In the genomic region with DNA sequence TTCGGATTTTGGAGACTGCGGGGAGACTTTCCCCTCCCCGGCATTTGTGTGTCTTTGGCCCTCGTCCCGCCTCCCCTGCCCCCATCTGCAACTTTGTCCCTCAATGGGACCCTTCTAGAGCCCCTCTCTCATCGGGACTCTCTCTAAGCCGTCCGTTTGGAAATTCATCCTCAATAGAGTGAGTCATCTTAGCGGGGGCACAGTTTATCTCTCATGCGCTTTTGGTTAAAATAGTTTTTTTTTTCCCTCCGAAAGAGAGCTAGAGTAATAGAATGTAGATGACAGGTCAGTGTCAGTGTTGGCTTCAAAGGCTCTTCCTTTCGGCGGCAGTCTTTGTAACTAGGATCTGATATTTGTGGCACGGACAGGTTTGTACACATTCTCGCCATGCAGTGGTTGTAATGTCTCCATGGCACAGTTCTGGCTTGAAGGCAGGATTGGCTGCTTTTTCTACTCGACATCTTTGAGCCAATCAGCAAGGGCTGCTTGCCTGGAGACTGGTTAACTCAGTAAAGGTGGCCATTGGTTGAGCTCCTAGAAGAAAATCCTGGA, we compare ENCODE assay signal across 8 cellular contexts. TPM values are rescaled to one million over a fixed set of nuclear protein-coding genes. Genes with fewer than 3 reads are reported as not detected.
DNase-seq lines count a peak whose midpoint lies in the region; ATAC-seq and TF ChIP-seq lines count a peak whose summit lies in the region.

No MANE protein-coding gene starts in this region.

- H3K36me3 Mint-ChIP-seq in chondrocyte (ENCODE audit: low read depth): peaks cover 2% of the 10 kb centered on the region

- H3K27me3 Mint-ChIP-seq in chondrocyte (ENCODE audit: low read depth): no peaks in the 10 kb centered on the region

- peak overlapping the region; percentile 91 for H3K4me3 Mint-ChIP-seq in chondrocyte (ENCODE audit: unreplicated experiment)

- TF ChIP-seq CTCF in chondrocyte (IDR thresholded peaks at IDR 0.05): no peak

- H3K9me3 Mint-ChIP-seq in chondrocyte (ENCODE audit: low read depth): no peaks in the 10 kb centered on the region

- peaks cover 15% of the 10 kb centered on the region for H3K4me1 Mint-ChIP-seq in chondrocyte (ENCODE audit: low read depth)

- ATAC-seq in GM19035 (IDR thresholded peaks at IDR 0.05; ENCODE audit: unreplicated experiment) (peak; percentile 66), HG03342 (IDR thresholded peaks at IDR 0.05; ENCODE audit: unreplicated experiment) (peak; percentile 70)

- DNase-seq in AML-193 (lab: John Stamatoyannopoulos, UW): peak; percentile 92 to 94
- peak; percentile 88 for DNase-seq in NCI-H345 (lab: John Stamatoyannopoulos, UW)
- peak; percentile 48 for DNase-seq in activated CD4-positive, CD25-positive, alpha-beta regulatory T cell treated with anti-CD3 and anti-CD28 coated beads, Interleukin-2, amount 50 U/mL, for 72 hours
- DNase-seq in chondrocyte (ENCODE audit: low spot score): no peak
- peak; percentile 93 for DNase-seq in kidney glomerular epithelial cell (lab: John Stamatoyannopoulos, UW)
- peak; percentile 29 to 57 (median 37) for DNase-seq in stimulated activated CD4-positive, alpha-beta T cell treated with anti-CD3 and anti-CD28 coated beads, Interleukin-1b, Interleukin-23, amount 100 ng/mL, for 24 hours (ENCODE audit: low read depth in 4 of 4, low spot score in 1 of 4)

- H3K27ac Mint-ChIP-seq in chondrocyte (ENCODE audit: unreplicated experiment): peak overlapping the region; percentile 99

RNA-seq across cellular contexts. Expression of a gene that starts 1.0 kb away (rescaled TPM):
- 7.0 to 10.1 TPM (median 7.7 TPM) in 3 replicates for total RNA-seq in chondrocyte
